In genomic region chr7:92631830-92632487, GRCh38 we compare ENCODE assay signal across 11 cellular contexts. TPM values are rescaled to one million over a fixed set of nuclear protein-coding genes. Genes with fewer than 3 reads are reported as not detected.
DNase-seq lines count a peak whose midpoint lies in the region; ATAC-seq and TF ChIP-seq lines count a peak whose summit lies in the region.
"Had no signal": no experiment of that assay in that cellular context is flagged by ENCODE, and none has a peak within 500 bp of the region (broad histone marks: within the 10 kb centered on the region; RNA-seq: fewer than 3 reads in every experiment).

No MANE protein-coding gene starts in this region.

- no peaks in the 10 kb centered on the region for H3K27me3 ChIP-seq in RWPE2 (ENCODE audit: insufficient read depth, poor library complexity, severe bottlenecking)
- H3K27me3 ChIP-seq: pancreas had no signal

- H3K9me3 Mint-ChIP-seq in activated CD4-positive, alpha-beta T cell treated with anti-CD3 and anti-CD28 coated beads, Interleukin-2, amount 10 ng/mL, durations not matched to agents 24 days and 14 days, result peaks cover 15% of the 10 kb centered on the region
- no peaks in the 10 kb centered on the region for H3K9me3 Mint-ChIP-seq in osteocyte (ENCODE audit: unreplicated experiment)

- peak overlapping the region; percentile 96 for H3K27ac Mint-ChIP-seq in activated CD4-positive, alpha-beta T cell treated with anti-CD3 and anti-CD28 coated beads, Interleukin-2, amount 10 ng/mL, durations not matched to agents 24 days and 14 days
- H3K27ac Mint-ChIP-seq in osteocyte (ENCODE audit: unreplicated experiment), result peak overlapping the region; percentile 45

- peak overlapping the region; percentile 89 for H3K27ac ChIP-seq in RWPE2 (ENCODE audit: poor library complexity, severe bottlenecking)

- peaks cover 15% of the 10 kb centered on the region; the same call in 1 of the 2 replicates for H3K36me3 ChIP-seq in RWPE2 (ENCODE audit: low read depth)
- H3K36me3 ChIP-seq: pancreas had no signal

- TF ChIP-seq CTCF in RWPE2 (IDR thresholded peaks at IDR 0.05; ENCODE audit: poor library complexity, severe bottlenecking) (no peak), osteocyte (IDR thresholded peaks at IDR 0.05) (no peak)

- H3K4me1 ChIP-seq in RWPE2 (ENCODE audit: insufficient read depth, poor library complexity, severe bottlenecking), result peaks cover 47% of the 10 kb centered on the region

- H3K9me3 ChIP-seq in RWPE2 (ENCODE audit: severe bottlenecking), result no peaks in the 10 kb centered on the region
- H3K9me3 ChIP-seq: pancreas had no signal

- peaks cover 71% of the 10 kb centered on the region for H3K4me1 Mint-ChIP-seq in activated CD4-positive, alpha-beta T cell treated with anti-CD3 and anti-CD28 coated beads, Interleukin-2, amount 10 ng/mL, durations not matched to agents 24 days and 14 days
- peaks cover 46% of the 10 kb centered on the region for H3K4me1 Mint-ChIP-seq in osteocyte (ENCODE audit: unreplicated experiment)

- intact Hi-C loops in activated CD4-positive, alpha-beta T cell treated with anti-CD3 and anti-CD28 coated beads, Interleukin-2, amount 10 ng/mL, durations not matched to agents 24 days and 14 days (cut with micrococcal nuclease), result loop anchor here (1.0 to 5.0 kb wide), 13 partner anchors 10 to 485 kb away; partner anchors contain the start of gene SAMD9
- intact Hi-C loops in cardiac septum (cut with DNase I), result loop anchor here (10.0 kb wide), 1 partner anchor 63 kb away; no protein-coding TSS in a partner anchor

- H3K36me3 Mint-ChIP-seq in activated CD4-positive, alpha-beta T cell treated with anti-CD3 and anti-CD28 coated beads, Interleukin-2, amount 10 ng/mL, durations not matched to agents 24 days and 14 days (ENCODE audit: low read depth), result peaks cover 36% of the 10 kb centered on the region
- peaks cover 14% of the 10 kb centered on the region for H3K36me3 Mint-ChIP-seq in osteocyte (ENCODE audit: unreplicated experiment)

- H3K4me3 Mint-ChIP-seq in activated CD4-positive, alpha-beta T cell treated with anti-CD3 and anti-CD28 coated beads, Interleukin-2, amount 10 ng/mL, durations not matched to agents 24 days and 14 days, result peak overlapping the region; percentile 60
- no peak overlapping the region for H3K4me3 Mint-ChIP-seq in osteocyte (ENCODE audit: unreplicated experiment)
- H3K4me3 Mint-ChIP-seq: IgD-negative memory B cell had no signal

- peak; percentile 12 for ATAC-seq in HG02759 (IDR thresholded peaks at IDR 0.05; ENCODE audit: unreplicated experiment)
- no peak for ATAC-seq in RWPE2 (ENCODE audit: low read depth)

- peak; percentile 57 for DNase-seq in activated CD4-positive, alpha-beta T cell treated with anti-CD3 and anti-CD28 coated beads, Interleukin-2, amount 10 ng/mL, durations not matched to agents 24 days and 14 days
- DNase-seq in activated CD4-positive, alpha-beta T cell treated with anti-CD3 and anti-CD28 coated beads for 4 hours, result no peak
- DNase-seq in RWPE2 (ENCODE audit: low spot score) (no peak), osteocyte (ENCODE audit: extremely low spot score, unreplicated experiment) (no peak), NCI-H2227 (lab: John Stamatoyannopoulos, UW; ENCODE audit: unreplicated experiment) (no peak), NCI-H1092 (lab: John Stamatoyannopoulos, UW) (no peak), cardiac septum (ENCODE audit: low spot score) (no peak)
- DNase-seq: activated effector memory CD4-positive, alpha-beta T cell treated with Interleukin-2 at 50 U/mL for 16 hours; pancreas had no signal

- H3K4me3 ChIP-seq in RWPE2 (ENCODE audit: severe bottlenecking), result no peak overlapping the region
- H3K4me3 ChIP-seq: pancreas had no signal

- no peaks in the 10 kb centered on the region for H3K27me3 Mint-ChIP-seq in activated CD4-positive, alpha-beta T cell treated with anti-CD3 and anti-CD28 coated beads, Interleukin-2, amount 10 ng/mL, durations not matched to agents 24 days and 14 days
- H3K27me3 Mint-ChIP-seq in osteocyte (ENCODE audit: unreplicated experiment), result no peaks in the 10 kb centered on the region

RNA-seq across cellular contexts. Expression of gene FAM133B, which starts 41.8 kb away (rescaled TPM):
- 35.5 and 39.8 TPM in 2 replicates for total RNA-seq in activated CD4-positive, alpha-beta T cell treated with anti-CD3 and anti-CD28 coated beads, Interleukin-2, amount 10 ng/mL, durations not matched to agents 24 days and 14 days
- total RNA-seq in osteocyte (22.3 TPM in 2 replicates), cardiac septum (11.9 TPM)
